11 cellular contexts compared by ENCODE assay signal in genomic region chr16:75246504-75247205, GRCh38. TPM values are rescaled to one million over a fixed set of nuclear protein-coding genes. Genes with fewer than 3 reads are reported as not detected.
DNase-seq lines count a peak whose midpoint lies in the region; ATAC-seq and TF ChIP-seq lines count a peak whose summit lies in the region.
"Had no signal": no experiment of that assay in that cellular context is flagged by ENCODE, and none has a peak within 500 bp of the region (broad histone marks: within the 10 kb centered on the region; RNA-seq: fewer than 3 reads in every experiment).

No MANE protein-coding gene starts in this region.

- intact Hi-C loops in left ventricle myocardium inferior (cut with micrococcal nuclease) (no loop called here), psoas muscle (cut with DNase I) (no loop called here)

- H3K9me3 ChIP-seq in left ventricle myocardium inferior (replicated peaks) (no peaks in the 10 kb centered on the region), psoas muscle (no peaks in the 10 kb centered on the region)

- ATAC-seq in psoas muscle: no peak
- ATAC-seq in left lobe of liver: no peak
- no peak for ATAC-seq in HG03175 (IDR thresholded peaks at IDR 0.05; ENCODE audit: unreplicated experiment)

- TF ChIP-seq CTCF in C4-2B (conservative IDR thresholded peaks at IDR 0.05) (no peak), left ventricle myocardium inferior (IDR thresholded peaks at IDR 0.05; ENCODE audit: borderline replicate concordance) (no peak), psoas muscle (IDR thresholded peaks at IDR 0.05) (no peak)

- H3K4me1 ChIP-seq in left ventricle myocardium inferior (peaks cover 97% of the 10 kb centered on the region), psoas muscle (peaks cover 80% of the 10 kb centered on the region)

- 83 to 91% (median 86%) methylated on average over 11 to 12 of the region's 12 CpGs for WGBS in psoas muscle, 3 donors

- H3K27me3 ChIP-seq in left ventricle myocardium inferior (ENCODE audit: low read depth) (no peaks in the 10 kb centered on the region), psoas muscle (ENCODE audit: insufficient read depth in 3 of 3, low read length in 2 of 3) (no peaks in the 10 kb centered on the region)

- H3K36me3 ChIP-seq in left ventricle myocardium inferior (peaks cover 14% of the 10 kb centered on the region), psoas muscle (ENCODE audit: insufficient read depth in 1 of 2, low read depth in 1 of 2) (peaks cover 0 to 17% of the 10 kb centered on the region in 2 donors)

- peak overlapping the region; percentile 97 for H3K4me3 ChIP-seq in left ventricle myocardium inferior
- H3K4me3 ChIP-seq in psoas muscle: no peak overlapping the region

- peak; percentile 90 for DNase-seq in amniotic epithelial cell (ENCODE audit: low read depth)
- no peak for DNase-seq in left ventricle myocardium inferior
- DNase-seq in psoas muscle: no peak
- no peak for DNase-seq in left lobe of liver (ENCODE audit: low spot score)
- DNase-seq in NCI-H187 (lab: John Stamatoyannopoulos, UW): no peak
- DNase-seq in activated T-cell treated with anti-CD3 and anti-CD28 coated beads for 4 hours: no peak
- DNase-seq: AML-193; effector memory CD4-positive, alpha-beta T cell; NCI-H526 had no signal

- H3K27ac ChIP-seq in C4-2B: peak overlapping the region; percentile 67; the same call in 1 of the 2 replicates
- H3K27ac ChIP-seq in left ventricle myocardium inferior (replicated peaks): peak overlapping the region; percentile 98
- H3K27ac ChIP-seq in psoas muscle: peak overlapping the region; percentile 93

RNA-seq across cellular contexts. Expression of gene BCAR1, which starts 4.8 kb away (rescaled TPM):
- total RNA-seq in left ventricle myocardium inferior (82.8 TPM), psoas muscle (100 to 1,000 TPM in 2 of 4 donors, 10 to 100 TPM in 2; 61.8 to 108 (median 90.1) TPM), left lobe of liver (39.2 TPM)
- 10 to 100 TPM; 66.3 to 90.7 (median 78.7) TPM for polyA plus RNA-seq in psoas muscle

RNA-seq across cellular contexts. Expression of gene CTRB1, which starts 27.9 kb away (rescaled TPM):
- total RNA-seq in left ventricle myocardium inferior: not detected
- 1 to 10 TPM in 2 of 4 donors, not detected in 2; 1.2 to 3.9 TPM for total RNA-seq in psoas muscle
- polyA plus RNA-seq in psoas muscle: 1 to 10 TPM in 1 of 3 donors, under 1 TPM in 2; 0.03 to 2.5 (median 0.25) TPM
- total RNA-seq in left lobe of liver: 9.7 TPM

RNA-seq across cellular contexts. Expression of gene CTRB2, which starts 39.7 kb away (rescaled TPM):
- not detected for total RNA-seq in left ventricle myocardium inferior
- 1 to 10 TPM in 1 of 4 donors, not detected in 3; 2.4 TPM for total RNA-seq in psoas muscle
- polyA plus RNA-seq in psoas muscle: 1 to 10 TPM in 1 of 3 donors, under 1 TPM in 2; 0.14 to 1.6 (median 0.63) TPM
- 12.7 TPM for total RNA-seq in left lobe of liver
